22 cellular contexts compared by ENCODE assay signal in genomic region chr2:239052720-239053665, GRCh38.
"Had no signal": no experiment of that assay in that cellular context is flagged by ENCODE, and none has a peak within 500 bp of the region (broad histone marks: within the 10 kb centered on the region; RNA-seq: fewer than 3 reads in every experiment).

No MANE protein-coding gene starts in this region.

- H3K4me3 ChIP-seq: heart right ventricle, right lobe of liver, thoracic aorta, upper lobe of left lung had no signal

- H3K27ac Mint-ChIP-seq: activated CD4-positive, alpha-beta memory T cell treated with anti-CD3 and anti-CD28 coated beads for 36 hours; activated CD8-positive, alpha-beta memory T cell treated with anti-CD3 and anti-CD28 coated beads, Interleukin-2, amount 10 ng/mL, durations not matched to agents 7 days and 5 days; activated naive CD8-positive, alpha-beta T cell treated with anti-CD3 and anti-CD28 coated beads for 36 hours; activated T-helper 1 cell treated with anti-CD3 and anti-CD28 coated beads, Interleukin-12 subunit alpha, Interleukin-12 subunit beta, Interleukin-2, Interleukin-4 antibody, amounts not matched to agents 30 ng/mL and 10 ng/mL and 1 ng/mL, durations not matched to agents 14 hours and 24 hours and 36 hours had no signal

- H3K4me3 Mint-ChIP-seq: activated CD4-positive, alpha-beta memory T cell treated with anti-CD3 and anti-CD28 coated beads for 36 hours; activated CD8-positive, alpha-beta memory T cell treated with anti-CD3 and anti-CD28 coated beads, Interleukin-2, amount 10 ng/mL, durations not matched to agents 7 days and 5 days; activated naive CD8-positive, alpha-beta T cell treated with anti-CD3 and anti-CD28 coated beads for 36 hours; activated T-helper 1 cell treated with anti-CD3 and anti-CD28 coated beads, Interleukin-12 subunit alpha, Interleukin-12 subunit beta, Interleukin-2, Interleukin-4 antibody, amounts not matched to agents 30 ng/mL and 10 ng/mL and 1 ng/mL, durations not matched to agents 14 hours and 24 hours and 36 hours; T-helper 17 cell had no signal

- H3K9me3 ChIP-seq: right lobe of liver had no signal

- H3K27me3 Mint-ChIP-seq: activated CD4-positive, alpha-beta memory T cell treated with anti-CD3 and anti-CD28 coated beads for 36 hours; activated CD8-positive, alpha-beta memory T cell treated with anti-CD3 and anti-CD28 coated beads, Interleukin-2, amount 10 ng/mL, durations not matched to agents 7 days and 5 days; activated naive CD8-positive, alpha-beta T cell treated with anti-CD3 and anti-CD28 coated beads for 36 hours; naive B cell; T-helper 17 cell had no signal

- ATAC-seq: activated CD8-positive, alpha-beta memory T cell treated with anti-CD3 and anti-CD28 coated beads, Interleukin-2, amount 10 ng/mL, durations not matched to agents 7 days and 5 days; left colon; T-helper 17 cell had no signal

- H3K27ac ChIP-seq: heart right ventricle, right lobe of liver, thoracic aorta, upper lobe of left lung had no signal

- H3K4me1 Mint-ChIP-seq: activated naive CD8-positive, alpha-beta T cell treated with anti-CD3 and anti-CD28 coated beads for 36 hours had no signal

- DNase-seq: activated CD4-positive, alpha-beta memory T cell treated with anti-CD3 and anti-CD28 coated beads for 36 hours; activated CD4-positive, alpha-beta T cell treated with anti-CD3 and anti-CD28 coated beads for 48 hours; activated CD8-positive, alpha-beta memory T cell treated with anti-CD3 and anti-CD28 coated beads, Interleukin-2, amount 10 ng/mL, durations not matched to agents 7 days and 5 days; activated gamma-delta T cell; activated naive CD8-positive, alpha-beta T cell treated with anti-CD3 and anti-CD28 coated beads for 36 hours; amniotic stem cell; cerebellar nuclear complex; cortex of kidney; heart right ventricle; islet precursor cell; left colon; mesenchymal stem cell; naive B cell; occipital lobe; stimulated activated CD4-positive, alpha-beta T cell treated with anti-CD3 and anti-CD28 coated beads, Interleukin-4, amount 100 ng/mL, for 1 hour; stimulated activated naive CD4-positive, alpha-beta T cell treated with Interleukin-2 at 50 U/mL for 16 hours; SW 1271; T-helper 17 cell had no signal

- H3K4me1 ChIP-seq: heart right ventricle, right lobe of liver, upper lobe of left lung had no signal

- H3K27me3 ChIP-seq: heart right ventricle, right lobe of liver, upper lobe of left lung had no signal

- H3K9me3 Mint-ChIP-seq: activated CD4-positive, alpha-beta memory T cell treated with anti-CD3 and anti-CD28 coated beads for 36 hours; activated naive CD8-positive, alpha-beta T cell treated with anti-CD3 and anti-CD28 coated beads for 36 hours; activated T-helper 1 cell treated with anti-CD3 and anti-CD28 coated beads, Interleukin-12 subunit alpha, Interleukin-12 subunit beta, Interleukin-2, Interleukin-4 antibody, amounts not matched to agents 30 ng/mL and 10 ng/mL and 1 ng/mL, durations not matched to agents 14 hours and 24 hours and 36 hours; naive B cell had no signal
